ENCODE assay signal across 16 cellular contexts in genomic region chr14:22803575-22803974, GRCh38. TPM values are rescaled to one million over a fixed set of nuclear protein-coding genes. Genes with fewer than 3 reads are reported as not detected.
DNase-seq lines count a peak whose midpoint lies in the region; ATAC-seq and TF ChIP-seq lines count a peak whose summit lies in the region.
"Had no signal": no experiment of that assay in that cellular context is flagged by ENCODE, and none has a peak within 500 bp of the region (broad histone marks: within the 10 kb centered on the region; RNA-seq: fewer than 3 reads in every experiment).

No MANE protein-coding gene starts in this region.

- H3K27me3 ChIP-seq in SU-DHL-6 (ENCODE audit: low read length): no peaks in the 10 kb centered on the region

- no peaks in the 10 kb centered on the region for H3K27me3 Mint-ChIP-seq in WTC11 (ENCODE audit: low read depth)

- no peaks in the 10 kb centered on the region for H3K9me2 ChIP-seq in SU-DHL-6 (replicated peaks; ENCODE audit: insufficient read depth, low read length)

- peak overlapping the region; percentile 23 for H3K9ac ChIP-seq in SU-DHL-6 (ENCODE audit: low read length)

- no peaks in the 10 kb centered on the region for H4K20me1 ChIP-seq in SU-DHL-6 (ENCODE audit: low read depth, low read length)

- H3K36me3 ChIP-seq in SU-DHL-6 (ENCODE audit: low read length): no peaks in the 10 kb centered on the region

- no peak overlapping the region for H2AFZ ChIP-seq in SU-DHL-6 (ENCODE audit: low read depth, low read length, severe bottlenecking)

- CTCF ChIA-PET in WTC11 (lab: Charles Lee): no interaction called here

- no peak overlapping the region for H3K27ac Mint-ChIP-seq in WTC11

- no peaks in the 10 kb centered on the region for H3K36me3 Mint-ChIP-seq in WTC11

- 0 out of 2 replicates have a peak, but pooled peaks cover 6% of the 10 kb centered on the region for H3F3A ChIP-seq in SU-DHL-6 (ENCODE audit: insufficient read depth)

- peak; percentile 60 for ATAC-seq in GM19438 (IDR thresholded peaks at IDR 0.05; ENCODE audit: low read depth, unreplicated experiment)
- peak; percentile 60 for ATAC-seq in HG02884 (IDR thresholded peaks at IDR 0.05; ENCODE audit: unreplicated experiment)
- no peak for ATAC-seq in WTC11
- no peak for ATAC-seq in HG03196 (IDR thresholded peaks at IDR 0.05; ENCODE audit: unreplicated experiment)
- ATAC-seq in HG03460 (IDR thresholded peaks at IDR 0.05; ENCODE audit: unreplicated experiment): no peak
- ATAC-seq: activated T-cell treated with anti-CD3 and anti-CD28 coated beads, Interleukin-2, amount 50 U/mL, for 4 hours; Right ventricle myocardium inferior had no signal

- in situ Hi-C loops in GM13977 (cut with MboI; ENCODE audit: low pct_unique_long_range_greater_than_20kb, low sequenced_read_pairs, unreplicated experiment): no loop called here

- no peaks in the 10 kb centered on the region for H3K9me3 Mint-ChIP-seq in WTC11
- H3K9me3 Mint-ChIP-seq: activated T-cell treated with anti-CD3 and anti-CD28 coated beads, Interleukin-2, amount 50 U/mL, for 4 hours; central memory CD8-positive, alpha-beta T cell had no signal

- no peak overlapping the region for H3K4me3 Mint-ChIP-seq in WTC11
- H3K4me3 Mint-ChIP-seq: activated T-cell treated with anti-CD3 and anti-CD28 coated beads, Interleukin-2, amount 50 U/mL, for 4 hours; central memory CD8-positive, alpha-beta T cell had no signal

- peaks cover 8% of the 10 kb centered on the region; the same call in 1 of the 2 replicates for H3K79me2 ChIP-seq in SU-DHL-6 (ENCODE audit: insufficient read depth, low read length)

- H3K27ac ChIP-seq in SU-DHL-6 (ENCODE audit: low read depth, low read length): peak overlapping the region; percentile 76

- H3K4me1 Mint-ChIP-seq in WTC11: peaks cover 8% of the 10 kb centered on the region
- H3K4me1 Mint-ChIP-seq: central memory CD8-positive, alpha-beta T cell had no signal

- H3K4me3 ChIP-seq in SU-DHL-6 (ENCODE audit: insufficient read depth, low read length, poor library complexity, severe bottlenecking): no peak overlapping the region
- H3K4me3 ChIP-seq: lung had no signal

- H3K9me3 ChIP-seq in SU-DHL-6 (ENCODE audit: insufficient read depth, low read length): no peaks in the 10 kb centered on the region

- peak overlapping the region; percentile 48 for H3K4me2 ChIP-seq in SU-DHL-6 (ENCODE audit: low read depth, low read length, poor library complexity, severe bottlenecking)

- TF ChIP-seq CTCF in GM13977 (IDR thresholded peaks at IDR 0.05; ENCODE audit: extremely low read depth, insufficient read depth, missing control alignments): no peak
- no peak for TF ChIP-seq CTCF in SU-DHL-6 (IDR thresholded peaks at IDR 0.05; ENCODE audit: insufficient read depth, low read length, poor library complexity, severe bottlenecking)
- no peak for TF ChIP-seq CTCF in WTC11 (IDR thresholded peaks at IDR 0.05)

- DNase-seq in GM13977 (ENCODE audit: low spot score) (peak; percentile 29), WTC11 (ENCODE audit: low spot score) (no peak), COR-L47 (lab: John Stamatoyannopoulos, UW) (no peak)
- DNase-seq: activated CD4-positive, alpha-beta T cell treated with anti-CD3 and anti-CD28 coated beads, Interleukin-2, amount 50 U/mL, for 1 hour; activated T-cell treated with anti-CD3 and anti-CD28 coated beads, Interleukin-2, amount 50 U/mL, for 4 hours; foreskin fibroblast; NCI-H187 treated with DMSO at 0.1 percent for 48 hours; stimulated activated CD4-positive, alpha-beta T cell treated with anti-CD3 and anti-CD28 coated beads, Interleukin-1b, Interleukin-23, amount 100 ng/mL, for 48 hours had no signal

- POLR2A ChIA-PET in WTC11 (lab: Charles Lee): no interaction called here

TF ChIP-seq in WTC11, 78 proteins besides CTCF, POLR2A, EP300 and RAD21:
- TF ChIP-seq, protein P1, sequence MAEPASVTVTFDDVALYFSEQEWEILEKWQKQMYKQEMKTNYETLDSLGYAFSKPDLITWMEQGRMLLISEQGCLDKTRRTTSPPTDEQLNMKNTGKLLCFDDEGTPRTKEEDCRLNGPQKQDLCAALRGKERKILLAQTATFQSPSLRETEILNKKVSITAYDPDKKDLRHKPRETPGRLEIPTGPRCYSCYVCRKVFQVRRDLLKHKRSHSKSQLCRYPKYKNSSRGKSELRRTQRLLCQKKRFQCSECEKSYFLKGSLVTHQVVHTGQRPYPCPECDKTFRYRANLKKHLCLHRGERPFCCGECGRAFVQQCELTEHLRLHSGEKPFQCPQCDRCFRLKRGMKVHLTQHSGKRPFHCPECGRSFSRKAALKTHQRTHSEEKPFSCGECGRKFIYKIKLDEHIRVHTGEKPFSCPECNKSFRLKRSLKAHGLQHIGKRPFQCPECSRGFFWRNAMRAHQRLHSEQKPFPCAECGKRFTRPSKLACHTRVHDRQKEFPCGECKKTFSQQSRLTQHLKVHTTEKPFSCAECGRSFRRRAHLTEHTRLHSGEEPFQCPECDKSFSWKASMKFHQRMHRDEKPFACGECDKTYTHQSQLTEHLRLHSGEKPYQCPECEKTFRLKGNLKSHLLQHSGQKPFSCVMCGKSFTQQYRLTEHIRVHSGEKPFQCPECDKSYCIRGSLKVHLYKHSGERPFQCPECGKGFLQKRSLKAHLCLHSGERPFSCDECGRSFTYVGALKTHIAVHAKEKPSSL (CRISPR knock-in tag; conservative IDR thresholded peaks at IDR 0.05): no peak
- TF ChIP-seq EMX1 (CRISPR knock-in tag; IDR thresholded peaks at IDR 0.05): no peak

RNA-seq across cellular contexts. Expression of gene SLC7A7, which starts 11.7 kb away (rescaled TPM):
- 3.0 to 4.3 TPM (median 4.2 TPM) in 3 replicates for total RNA-seq in WTC11 (2021)

RNA-seq across cellular contexts. Expression of gene MRPL52, which starts 26.1 kb away (rescaled TPM):
- total RNA-seq in WTC11 (2021): 170 to 200 TPM (median 200 TPM) in 3 replicates

RNA-seq across cellular contexts. Expression of gene MMP14, which starts 32.8 kb away (rescaled TPM):
- total RNA-seq in WTC11 (2021): 81.6 to 94.4 TPM (median 83.9 TPM) in 3 replicates

RNA-seq across cellular contexts. Expression of gene OXA1L, which starts 37.1 kb away (rescaled TPM):
- total RNA-seq in WTC11 (2021): 133 to 138 TPM (median 135 TPM) in 3 replicates

Comparison
In these comparisons a context has a peak if more than half of its experiments do, and no peak if none do; other contexts are left out.
1. ATAC-seq: peak in GM19438 (single experiment) and HG02884 (single experiment); none in WTC11 (single experiment), HG03196 (single experiment) and HG03460 (single experiment).